ENCODE assay signal across 25 cellular contexts in genomic region chr13:26025771-26026170, GRCh38.
"Had no signal": no experiment of that assay in that cellular context is flagged by ENCODE, and none has a peak within 500 bp of the region (broad histone marks: within the 10 kb centered on the region; RNA-seq: fewer than 3 reads in every experiment).

No MANE protein-coding gene starts in this region.

- H3K9me3 ChIP-seq: breast epithelium, esophagus squamous epithelium, left lung, mucosa of descending colon, stomach, tibial nerve had no signal

- DNase-seq: activated CD4-positive, alpha-beta T cell treated with anti-CD3 and anti-CD28 coated beads for 48 hours; activated CD4-positive, alpha-beta T cell treated with anti-CD3 and anti-CD28 coated beads, Interleukin-2, amount 50 U/mL, for 48 hours; activated CD8-positive, alpha-beta memory T cell treated with anti-CD3 and anti-CD28 coated beads for 24 hours; activated effector memory CD4-positive, alpha-beta T cell treated with Interleukin-2 at 50 U/mL for 16 hours; activated naive CD4-positive, alpha-beta T cell treated with Interleukin-2 at 50 U/mL for 16 hours; activated naive CD8-positive, alpha-beta T cell treated with anti-CD3 and anti-CD28 coated beads, Interleukin-2, amount 10 ng/mL, durations not matched to agents 7 days and 5 days; dermis blood vessel endothelial cell; effector CD8-positive, alpha-beta T cell; esophagus squamous epithelium; foreskin melanocyte; kidney glomerular epithelial cell; left lung; mucosa of descending colon; occipital lobe; stimulated activated CD4-positive, alpha-beta T cell treated with anti-CD3 and anti-CD28 coated beads, Interleukin-15, amount 100 ng/mL, for 24 hours; stimulated activated CD4-positive, alpha-beta T cell treated with anti-CD3 and anti-CD28 coated beads, Interleukin-2, amount 100 ng/mL, for 24 hours; stimulated activated naive B cell treated with anti-CD40 and anti-IgM and Interleukin-4, amounts not matched to agents 10 μg/mL and 1 μg/mL and 100 μg/mL, for 72 hours; stomach; T-helper 1 cell had no signal

- H3K27ac Mint-ChIP-seq: activated naive CD8-positive, alpha-beta T cell treated with anti-CD3 and anti-CD28 coated beads, Interleukin-2, amount 10 ng/mL, durations not matched to agents 7 days and 5 days; stimulated activated naive B cell treated with anti-CD40 and anti-IgM and Interleukin-4, amounts not matched to agents 10 μg/mL and 1 μg/mL and 100 μg/mL, for 72 hours; T-helper 2 cell treated with Interferon-gamma antibody and Interleukin-4, amounts not matched to agents 5 μg/mL and 100 μg/mL, for 36 hours had no signal

- H3K36me3 ChIP-seq: breast epithelium, esophagus squamous epithelium, left lung, stomach, tibial nerve had no signal

- H3K4me1 Mint-ChIP-seq: activated naive CD8-positive, alpha-beta T cell treated with anti-CD3 and anti-CD28 coated beads, Interleukin-2, amount 10 ng/mL, durations not matched to agents 7 days and 5 days; stimulated activated naive B cell treated with anti-CD40 and anti-IgM and Interleukin-4, amounts not matched to agents 10 μg/mL and 1 μg/mL and 100 μg/mL, for 72 hours had no signal

- H3K4me3 ChIP-seq: breast epithelium, esophagus squamous epithelium, left lung, lung, mucosa of descending colon, stomach, tibial nerve had no signal

- ATAC-seq: left lung; mucosa of descending colon; stimulated activated naive B cell treated with anti-CD40 and anti-IgM and Interleukin-4, amounts not matched to agents 10 μg/mL and 1 μg/mL and 100 μg/mL, for 72 hours had no signal

- H3K27me3 ChIP-seq: breast epithelium, left lung, stomach, tibial nerve had no signal

- H3K36me3 Mint-ChIP-seq: stimulated activated naive B cell treated with anti-CD40 and anti-IgM and Interleukin-4, amounts not matched to agents 10 μg/mL and 1 μg/mL and 100 μg/mL, for 72 hours had no signal

- H3K4me3 Mint-ChIP-seq: activated naive CD8-positive, alpha-beta T cell treated with anti-CD3 and anti-CD28 coated beads, Interleukin-2, amount 10 ng/mL, durations not matched to agents 7 days and 5 days; neural crest cell; stimulated activated naive B cell treated with anti-CD40 and anti-IgM and Interleukin-4, amounts not matched to agents 10 μg/mL and 1 μg/mL and 100 μg/mL, for 72 hours; T-helper 2 cell treated with Interferon-gamma antibody and Interleukin-4, amounts not matched to agents 5 μg/mL and 100 μg/mL, for 36 hours had no signal

- H3K27ac ChIP-seq: breast epithelium, epithelial cell of prostate, esophagus squamous epithelium, left lung, tibial nerve had no signal
